Comparison of ENCODE assay signal across 1 cellular context in genomic region chr4:56387023-56388001, GRCh38.
TF ChIP-seq lines count a peak whose summit lies in the region.

AASDH (minus strand) TSS chr4:56387491; CDS start chr4:56384299, 3,192 bp downstream.

TF ChIP-seq in K562, 482 proteins besides CTCF, POLR2A, EP300 and RAD21 (continued from another document and continues in another):
- TF ChIP-seq MBD2 (IDR thresholded peaks at IDR 0.05; ENCODE audit: borderline replicate concordance, low read depth) (peak; percentile 80), HDGF (IDR thresholded peaks at IDR 0.05) (no peak), KLF10 (CRISPR knock-in tag; IDR thresholded peaks at IDR 0.05) (no peak), NONO (IDR thresholded peaks at IDR 0.05; ENCODE audit: low read depth in 2 of 2, low read length in 1 of 2) (peak in 1 of 2 experiments; percentile 79; a peak in 2 of 4 replicates), DDX20 (tag; IDR thresholded peaks at IDR 0.05; ENCODE audit: low read depth) (no peak), ZNF324 (CRISPR knock-in tag; IDR thresholded peaks at IDR 0.05) (no peak), RBM22 (IDR thresholded peaks at IDR 0.05; ENCODE audit: low read depth, low read length, poor library complexity, severe bottlenecking) (no peak), POLR2AphosphoS2 (IDR thresholded peaks at IDR 0.05; ENCODE audit: low read length) (no peak), RBM39 (optimal IDR thresholded peaks at IDR 0.05; ENCODE audit: low read depth, low read length) (no peak), RBM17 (IDR thresholded peaks at IDR 0.05; ENCODE audit: borderline replicate concordance, low read depth, low read length) (no peak), SRSF1 (IDR thresholded peaks at IDR 0.05; ENCODE audit: low read depth, low read length) (no peak), ZNF184 (CRISPR knock-in tag; IDR thresholded peaks at IDR 0.05) (no peak), ZNF830 (CRISPR knock-in tag; IDR thresholded peaks at IDR 0.05) (no peak), WHSC1 (IDR thresholded peaks at IDR 0.05; ENCODE audit: low read length) (no peak), SMARCA5 (IDR thresholded peaks at IDR 0.05) (no peak), ETV6 (IDR thresholded peaks at IDR 0.05; ENCODE audit: borderline replicate concordance in 1 of 2, low read depth in 2 of 2, low read length in 1 of 2) (no peak; a peak in 1 of 4 replicates), ETV6 (CRISPR knock-in tag; IDR thresholded peaks at IDR 0.05; ENCODE audit: borderline replicate concordance) (no peak), ZSCAN29 (IDR thresholded peaks at IDR 0.05) (peak; percentile 34; the same call in 1 of the 2 replicates), RREB1 (CRISPR knock-in tag; IDR thresholded peaks at IDR 0.05) (peak; percentile 89), ZBTB49 (CRISPR knock-in tag; IDR thresholded peaks at IDR 0.05; ENCODE audit: borderline replicate concordance) (no peak), ZNF197 (CRISPR knock-in tag; IDR thresholded peaks at IDR 0.05; ENCODE audit: low read depth) (0 out of 2 replicates have a peak, but pooled peaks have one; percentile 27), CBFA2T2 (conservative IDR thresholded peaks at IDR 0.05) (no peak), ZNF217 (CRISPR knock-in tag; IDR thresholded peaks at IDR 0.05) (no peak), THRB (CRISPR knock-in tag; conservative IDR thresholded peaks at IDR 0.05) (0 out of 2 replicates have a peak, but pooled peaks have one; percentile 46), TEAD2 (tag; IDR thresholded peaks at IDR 0.05) (no peak), ZNF449 (CRISPR knock-in tag; IDR thresholded peaks at IDR 0.05) (no peak), STAG1 (CRISPR knock-in tag; IDR thresholded peaks at IDR 0.05; ENCODE audit: borderline replicate concordance) (no peak), ZFP1 (CRISPR knock-in tag; IDR thresholded peaks at IDR 0.05) (no peak), ZNF77 (CRISPR knock-in tag; IDR thresholded peaks at IDR 0.05) (no peak)
- TF ChIP-seq, protein P1, sequence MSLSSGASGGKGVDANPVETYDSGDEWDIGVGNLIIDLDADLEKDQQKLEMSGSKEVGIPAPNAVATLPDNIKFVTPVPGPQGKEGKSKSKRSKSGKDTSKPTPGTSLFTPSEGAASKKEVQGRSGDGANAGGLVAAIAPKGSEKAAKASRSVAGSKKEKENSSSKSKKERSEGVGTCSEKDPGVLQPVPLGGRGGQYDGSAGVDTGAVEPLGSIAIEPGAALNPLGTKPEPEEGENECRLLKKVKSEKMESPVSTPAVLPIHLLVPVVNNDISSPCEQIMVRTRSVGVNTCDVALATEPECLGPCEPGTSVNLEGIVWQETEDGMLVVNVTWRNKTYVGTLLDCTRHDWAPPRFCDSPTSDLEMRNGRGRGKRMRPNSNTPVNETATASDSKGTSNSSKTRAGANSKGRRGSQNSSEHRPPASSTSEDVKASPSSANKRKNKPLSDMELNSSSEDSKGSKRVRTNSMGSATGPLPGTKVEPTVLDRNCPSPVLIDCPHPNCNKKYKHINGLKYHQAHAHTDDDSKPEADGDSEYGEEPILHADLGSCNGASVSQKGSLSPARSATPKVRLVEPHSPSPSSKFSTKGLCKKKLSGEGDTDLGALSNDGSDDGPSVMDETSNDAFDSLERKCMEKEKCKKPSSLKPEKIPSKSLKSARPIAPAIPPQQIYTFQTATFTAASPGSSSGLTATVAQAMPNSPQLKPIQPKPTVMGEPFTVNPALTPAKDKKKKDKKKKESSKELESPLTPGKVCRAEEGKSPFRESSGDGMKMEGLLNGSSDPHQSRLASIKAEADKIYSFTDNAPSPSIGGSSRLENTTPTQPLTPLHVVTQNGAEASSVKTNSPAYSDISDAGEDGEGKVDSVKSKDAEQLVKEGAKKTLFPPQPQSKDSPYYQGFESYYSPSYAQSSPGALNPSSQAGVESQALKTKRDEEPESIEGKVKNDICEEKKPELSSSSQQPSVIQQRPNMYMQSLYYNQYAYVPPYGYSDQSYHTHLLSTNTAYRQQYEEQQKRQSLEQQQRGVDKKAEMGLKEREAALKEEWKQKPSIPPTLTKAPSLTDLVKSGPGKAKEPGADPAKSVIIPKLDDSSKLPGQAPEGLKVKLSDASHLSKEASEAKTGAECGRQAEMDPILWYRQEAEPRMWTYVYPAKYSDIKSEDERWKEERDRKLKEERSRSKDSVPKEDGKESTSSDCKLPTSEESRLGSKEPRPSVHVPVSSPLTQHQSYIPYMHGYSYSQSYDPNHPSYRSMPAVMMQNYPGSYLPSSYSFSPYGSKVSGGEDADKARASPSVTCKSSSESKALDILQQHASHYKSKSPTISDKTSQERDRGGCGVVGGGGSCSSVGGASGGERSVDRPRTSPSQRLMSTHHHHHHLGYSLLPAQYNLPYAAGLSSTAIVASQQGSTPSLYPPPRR (CRISPR knock-in tag; IDR thresholded peaks at IDR 0.05; ENCODE audit: borderline replicate concordance), result no peak
- TF ChIP-seq, protein P2, sequence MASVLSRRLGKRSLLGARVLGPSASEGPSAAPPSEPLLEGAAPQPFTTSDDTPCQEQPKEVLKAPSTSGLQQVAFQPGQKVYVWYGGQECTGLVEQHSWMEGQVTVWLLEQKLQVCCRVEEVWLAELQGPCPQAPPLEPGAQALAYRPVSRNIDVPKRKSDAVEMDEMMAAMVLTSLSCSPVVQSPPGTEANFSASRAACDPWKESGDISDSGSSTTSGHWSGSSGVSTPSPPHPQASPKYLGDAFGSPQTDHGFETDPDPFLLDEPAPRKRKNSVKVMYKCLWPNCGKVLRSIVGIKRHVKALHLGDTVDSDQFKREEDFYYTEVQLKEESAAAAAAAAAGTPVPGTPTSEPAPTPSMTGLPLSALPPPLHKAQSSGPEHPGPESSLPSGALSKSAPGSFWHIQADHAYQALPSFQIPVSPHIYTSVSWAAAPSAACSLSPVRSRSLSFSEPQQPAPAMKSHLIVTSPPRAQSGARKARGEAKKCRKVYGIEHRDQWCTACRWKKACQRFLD (CRISPR knock-in tag; IDR thresholded peaks at IDR 0.05), result peak; percentile 58; the same call in 1 of the 2 replicates
- TF ChIP-seq, protein P3, sequence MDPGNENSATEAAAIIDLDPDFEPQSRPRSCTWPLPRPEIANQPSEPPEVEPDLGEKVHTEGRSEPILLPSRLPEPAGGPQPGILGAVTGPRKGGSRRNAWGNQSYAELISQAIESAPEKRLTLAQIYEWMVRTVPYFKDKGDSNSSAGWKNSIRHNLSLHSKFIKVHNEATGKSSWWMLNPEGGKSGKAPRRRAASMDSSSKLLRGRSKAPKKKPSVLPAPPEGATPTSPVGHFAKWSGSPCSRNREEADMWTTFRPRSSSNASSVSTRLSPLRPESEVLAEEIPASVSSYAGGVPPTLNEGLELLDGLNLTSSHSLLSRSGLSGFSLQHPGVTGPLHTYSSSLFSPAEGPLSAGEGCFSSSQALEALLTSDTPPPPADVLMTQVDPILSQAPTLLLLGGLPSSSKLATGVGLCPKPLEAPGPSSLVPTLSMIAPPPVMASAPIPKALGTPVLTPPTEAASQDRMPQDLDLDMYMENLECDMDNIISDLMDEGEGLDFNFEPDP (CRISPR knock-in tag; IDR thresholded peaks at IDR 0.05), result no peak
- TF ChIP-seq, protein P4, sequence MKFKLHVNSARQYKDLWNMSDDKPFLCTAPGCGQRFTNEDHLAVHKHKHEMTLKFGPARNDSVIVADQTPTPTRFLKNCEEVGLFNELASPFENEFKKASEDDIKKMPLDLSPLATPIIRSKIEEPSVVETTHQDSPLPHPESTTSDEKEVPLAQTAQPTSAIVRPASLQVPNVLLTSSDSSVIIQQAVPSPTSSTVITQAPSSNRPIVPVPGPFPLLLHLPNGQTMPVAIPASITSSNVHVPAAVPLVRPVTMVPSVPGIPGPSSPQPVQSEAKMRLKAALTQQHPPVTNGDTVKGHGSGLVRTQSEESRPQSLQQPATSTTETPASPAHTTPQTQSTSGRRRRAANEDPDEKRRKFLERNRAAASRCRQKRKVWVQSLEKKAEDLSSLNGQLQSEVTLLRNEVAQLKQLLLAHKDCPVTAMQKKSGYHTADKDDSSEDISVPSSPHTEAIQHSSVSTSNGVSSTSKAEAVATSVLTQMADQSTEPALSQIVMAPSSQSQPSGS (CRISPR knock-in tag; IDR thresholded peaks at IDR 0.05), result no peak
- TF ChIP-seq, protein P5, sequence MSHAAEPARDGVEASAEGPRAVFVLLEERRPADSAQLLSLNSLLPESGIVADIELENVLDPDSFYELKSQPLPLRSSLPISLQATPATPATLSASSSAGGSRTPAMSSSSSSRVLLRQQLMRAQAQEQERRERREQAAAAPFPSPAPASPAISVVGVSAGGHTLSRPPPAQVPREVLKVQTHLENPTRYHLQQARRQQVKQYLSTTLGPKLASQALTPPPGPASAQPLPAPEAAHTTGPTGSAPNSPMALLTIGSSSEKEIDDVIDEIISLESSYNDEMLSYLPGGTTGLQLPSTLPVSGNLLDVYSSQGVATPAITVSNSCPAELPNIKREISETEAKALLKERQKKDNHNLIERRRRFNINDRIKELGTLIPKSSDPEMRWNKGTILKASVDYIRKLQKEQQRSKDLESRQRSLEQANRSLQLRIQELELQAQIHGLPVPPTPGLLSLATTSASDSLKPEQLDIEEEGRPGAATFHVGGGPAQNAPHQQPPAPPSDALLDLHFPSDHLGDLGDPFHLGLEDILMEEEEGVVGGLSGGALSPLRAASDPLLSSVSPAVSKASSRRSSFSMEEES (CRISPR knock-in tag; IDR thresholded peaks at IDR 0.05), result no peak
